ENCODE assay signal across 26 cellular contexts in the genomic region with DNA sequence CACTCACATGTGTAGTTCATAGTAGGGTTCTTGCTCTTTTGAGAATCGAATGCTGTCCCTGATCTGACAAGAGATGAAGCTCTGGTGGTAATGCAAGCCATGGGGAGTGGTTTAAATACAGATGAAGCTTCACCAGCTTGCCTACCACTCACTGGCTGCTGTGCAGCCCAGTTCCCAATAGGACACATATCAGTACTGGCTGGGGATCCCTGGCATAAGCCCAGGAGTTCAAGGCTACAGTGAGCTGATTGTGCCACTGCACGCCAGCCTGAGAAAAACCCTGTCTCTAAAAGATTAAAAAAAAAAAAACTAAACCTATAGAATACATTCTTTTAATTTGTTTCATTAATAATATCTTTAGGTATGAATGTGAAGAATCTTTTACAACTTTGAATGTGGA.
"Had no signal": no experiment of that assay in that cellular context is flagged by ENCODE, and none has a peak within 500 bp of the region (broad histone marks: within the 10 kb centered on the region; RNA-seq: fewer than 3 reads in every experiment).

No MANE protein-coding gene starts in this region.

- H3K9me3 ChIP-seq: colonic mucosa, gastrocnemius medialis, heart left ventricle, left ventricle myocardium inferior, lower lobe of right lung, neutrophil, pancreas, right lobe of liver, transverse colon, vagina had no signal

- H3K27me3 ChIP-seq: colonic mucosa, gastrocnemius medialis, heart left ventricle, hepatocyte, neutrophil, pancreas, right lobe of liver, transverse colon, vagina had no signal

- H3K4me1 ChIP-seq: colonic mucosa, gastrocnemius medialis, heart left ventricle, left ventricle myocardium inferior, lower lobe of right lung, pancreas, right lobe of liver, transverse colon, vagina had no signal

- ATAC-seq: esophagus mucosa; gastrocnemius medialis; left cardiac atrium; lower lobe of right lung; natural killer cell treated with Interleukin-12 subunit alpha and Interleukin-12 subunit beta and Interleukin-15 and Interleukin-18, amount 100 ng/mL, for 72 hours; pancreas; right lobe of liver; stimulated activated naive B cell treated with anti-CD40 and anti-IgM and Interleukin-4, amounts not matched to agents 10 μg/mL and 1 μg/mL and 100 μg/mL, for 72 hours had no signal

- H3K27ac ChIP-seq: colonic mucosa, epithelial cell of prostate, gastrocnemius medialis, heart left ventricle, hepatocyte, left ventricle myocardium inferior, lower lobe of right lung, neutrophil, pancreas, right lobe of liver, transverse colon, vagina had no signal

- H3K4me3 ChIP-seq: colonic mucosa, gastrocnemius medialis, heart left ventricle, hepatocyte, left ventricle myocardium inferior, lower lobe of right lung, pancreas, right lobe of liver, transverse colon, vagina had no signal

- H3K27me3 Mint-ChIP-seq: dendritic cell treated with granulocyte-macrophage colony-stimulating factor and Interleukin-4, amounts not matched to agents 40 ng/mL and 50 ng/mL, for 4 days; memory B cell; natural killer cell treated with Interleukin-12 subunit alpha and Interleukin-12 subunit beta and Interleukin-15 and Interleukin-18, amount 100 ng/mL, for 72 hours; progenitor cell of endocrine pancreas; stimulated activated naive B cell treated with anti-CD40 and anti-IgM and Interleukin-4, amounts not matched to agents 10 μg/mL and 1 μg/mL and 100 μg/mL, for 72 hours had no signal

- H3K36me3 Mint-ChIP-seq: natural killer cell treated with Interleukin-12 subunit alpha and Interleukin-12 subunit beta and Interleukin-15 and Interleukin-18, amount 100 ng/mL, for 72 hours had no signal

- H3K36me3 ChIP-seq: colonic mucosa, gastrocnemius medialis, neutrophil, pancreas, right lobe of liver, transverse colon, vagina had no signal

- H3K4me1 Mint-ChIP-seq: endodermal cell; memory B cell; neural crest cell; stimulated activated naive B cell treated with anti-CD40 and anti-IgM and Interleukin-4, amounts not matched to agents 10 μg/mL and 1 μg/mL and 100 μg/mL, for 72 hours had no signal

- H3K4me3 Mint-ChIP-seq: dendritic cell treated with granulocyte-macrophage colony-stimulating factor and Interleukin-4, amounts not matched to agents 40 ng/mL and 50 ng/mL, for 4 days; endodermal cell; memory B cell; natural killer cell treated with Interleukin-12 subunit alpha and Interleukin-12 subunit beta and Interleukin-15 and Interleukin-18, amount 100 ng/mL, for 72 hours; neural crest cell; stimulated activated naive B cell treated with anti-CD40 and anti-IgM and Interleukin-4, amounts not matched to agents 10 μg/mL and 1 μg/mL and 100 μg/mL, for 72 hours had no signal

- H3K27ac Mint-ChIP-seq: dendritic cell treated with granulocyte-macrophage colony-stimulating factor and Interleukin-4, amounts not matched to agents 40 ng/mL and 50 ng/mL, for 4 days; endodermal cell; memory B cell; natural killer cell treated with Interleukin-12 subunit alpha and Interleukin-12 subunit beta and Interleukin-15 and Interleukin-18, amount 100 ng/mL, for 72 hours; progenitor cell of endocrine pancreas; stimulated activated naive B cell treated with anti-CD40 and anti-IgM and Interleukin-4, amounts not matched to agents 10 μg/mL and 1 μg/mL and 100 μg/mL, for 72 hours had no signal

- DNase-seq: colonic mucosa; effector CD8-positive, alpha-beta T cell; endodermal cell; foreskin fibroblast; gastrocnemius medialis; left cardiac atrium; left ventricle myocardium inferior; lower lobe of right lung; pancreas; right lobe of liver; small intestine; stimulated activated CD4-positive, alpha-beta T cell treated with anti-CD3 and anti-CD28 coated beads, Interleukin-15, amount 100 ng/mL, for 24 hours; stimulated activated CD4-positive, alpha-beta T cell treated with anti-CD3 and anti-CD28 coated beads, Interleukin-2, amount 100 ng/mL, for 48 hours; stimulated activated naive B cell treated with anti-CD40 and anti-IgM and Interleukin-4, amounts not matched to agents 10 μg/mL and 1 μg/mL and 100 μg/mL, for 72 hours; transverse colon had no signal

- H3K9me3 Mint-ChIP-seq: dendritic cell treated with granulocyte-macrophage colony-stimulating factor and Interleukin-4, amounts not matched to agents 40 ng/mL and 50 ng/mL, for 4 days; endodermal cell; memory B cell; natural killer cell treated with Interleukin-12 subunit alpha and Interleukin-12 subunit beta and Interleukin-15 and Interleukin-18, amount 100 ng/mL, for 72 hours; neural crest cell; stimulated activated naive B cell treated with anti-CD40 and anti-IgM and Interleukin-4, amounts not matched to agents 10 μg/mL and 1 μg/mL and 100 μg/mL, for 72 hours had no signal
